In the genomic region with DNA sequence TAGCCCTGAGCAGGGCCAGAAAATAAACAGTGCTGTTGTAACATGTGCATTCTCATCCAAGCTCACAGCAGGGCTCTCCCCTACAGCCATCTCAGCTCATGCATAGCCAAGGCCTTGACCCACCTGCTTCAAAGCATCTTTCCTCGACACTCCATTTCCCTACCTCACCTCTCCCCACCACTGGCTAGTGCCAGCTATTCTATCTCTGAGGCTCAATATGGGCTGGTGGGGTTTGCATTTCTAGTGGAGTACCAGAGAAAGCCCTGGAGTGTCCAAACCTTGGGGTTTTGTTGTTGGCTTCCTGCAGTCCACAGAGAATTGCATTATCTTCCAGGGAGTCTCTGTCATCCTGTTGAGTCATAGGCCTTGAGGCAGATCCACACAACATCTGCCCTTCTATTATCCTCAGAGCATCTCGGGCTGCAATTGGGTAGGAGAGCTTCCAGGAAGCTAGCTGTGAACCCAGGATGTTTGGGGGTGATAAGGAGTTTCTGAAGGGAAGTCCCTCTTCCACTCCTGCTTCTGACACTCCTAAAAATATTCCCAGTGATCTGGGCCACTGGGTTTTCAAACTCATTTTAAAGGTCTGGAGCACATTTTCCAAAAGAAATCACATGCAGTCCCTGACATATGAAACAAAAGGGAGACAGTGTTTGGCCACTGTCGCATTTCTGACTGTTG, we compare ENCODE assay signal across 1 cellular context.
TF ChIP-seq lines count a peak whose summit lies in the region.

No MANE protein-coding gene starts in this region.

TF ChIP-seq in K562, 482 proteins besides CTCF, POLR2A, EP300 and RAD21 (continued from another document and continues in another):
- TF ChIP-seq MAFK (IDR thresholded peaks at IDR 0.05; ENCODE audit: low read length) (no peak), JUN (IDR thresholded peaks at IDR 0.05; ENCODE audit: borderline replicate concordance, low read depth, low read length) (peak; percentile 90), JUN (CRISPR knock-in tag; IDR thresholded peaks at IDR 0.05; ENCODE audit: borderline replicate concordance) (no peak), KLF10 (CRISPR knock-in tag; IDR thresholded peaks at IDR 0.05) (no peak), U2AF2 (optimal IDR thresholded peaks at IDR 0.05; ENCODE audit: low read depth, low read length) (no peak), SMAD1 (IDR thresholded peaks at IDR 0.05; ENCODE audit: low read depth, low read length, partially characterized antibody) (no peak), ARNT (IDR thresholded peaks at IDR 0.05) (no peak), NEUROD1 (IDR thresholded peaks at IDR 0.05; ENCODE audit: borderline replicate concordance, low read depth, low read length, partially characterized antibody) (no peak), RBM39 (optimal IDR thresholded peaks at IDR 0.05; ENCODE audit: low read depth, low read length) (no peak), EGR1 (conservative IDR thresholded peaks at IDR 0.05) (no peak), BHLHE40 (IDR thresholded peaks at IDR 0.05; ENCODE audit: low read length) (no peak), TFAM (CRISPR knock-in tag; conservative IDR thresholded peaks at IDR 0.05) (no peak), TAF9B (IDR thresholded peaks at IDR 0.05; ENCODE audit: partially characterized antibody) (no peak), HINFP (tag; conservative IDR thresholded peaks at IDR 0.05; ENCODE audit: low read depth) (peak; percentile 42; the same call in 1 of the 2 replicates), YBX1 (IDR thresholded peaks at IDR 0.05) (no peak), NCOA1 (IDR thresholded peaks at IDR 0.05; ENCODE audit: low read depth) (no peak), SNIP1 (IDR thresholded peaks at IDR 0.05; ENCODE audit: low read depth) (no peak), HDAC3 (IDR thresholded peaks at IDR 0.05; ENCODE audit: borderline replicate concordance, partially characterized antibody) (no peak), KDM2B (CRISPR knock-in tag; IDR thresholded peaks at IDR 0.05) (no peak), HOMEZ (CRISPR knock-in tag; IDR thresholded peaks at IDR 0.05) (no peak), KDM4B (IDR thresholded peaks at IDR 0.05; ENCODE audit: borderline replicate concordance in 2 of 2, low read depth in 1 of 2) (no peak), POLR2AphosphoS5 (IDR thresholded peaks at IDR 0.05; ENCODE audit: control insufficient read depth, insufficient read depth, low read depth, low read length) (0 out of 2 replicates have a peak, but pooled peaks have one; percentile 20), ELF1 (tag; IDR thresholded peaks at IDR 0.05) (peak; percentile 73), NCOA6 (IDR thresholded peaks at IDR 0.05) (no peak), ATF1 (CRISPR knock-in tag; IDR thresholded peaks at IDR 0.05) (no peak), ATF1 (tag; IDR thresholded peaks at IDR 0.05) (peak; percentile 33; the same call in 1 of the 2 replicates), TCF3 (CRISPR knock-in tag; IDR thresholded peaks at IDR 0.05) (peak; percentile 26; the same call in 1 of the 2 replicates), ZEB2 (IDR thresholded peaks at IDR 0.05) (peak; percentile 29; the same call in 1 of the 2 replicates), NONO (IDR thresholded peaks at IDR 0.05; ENCODE audit: low read depth in 2 of 2, low read length in 1 of 2) (no peak), ZBTB43 (CRISPR knock-in tag; IDR thresholded peaks at IDR 0.05) (no peak), ZNF655 (CRISPR knock-in tag; IDR thresholded peaks at IDR 0.05) (no peak), KDM1A (IDR thresholded peaks at IDR 0.05) (peak; percentile 7 to 29; a peak in 1 of 4 replicates), KLF6 (CRISPR knock-in tag; IDR thresholded peaks at IDR 0.05; ENCODE audit: borderline replicate concordance) (0 out of 2 replicates have a peak, but pooled peaks have one; percentile 36), MTA2 (IDR thresholded peaks at IDR 0.05; ENCODE audit: low read depth) (no peak), SREBF1 (IDR thresholded peaks at IDR 0.05; ENCODE audit: borderline replicate concordance, low read depth, low read length) (no peak), ZC3H11A (IDR thresholded peaks at IDR 0.05; ENCODE audit: low read depth, low read length) (no peak), NFE2 (IDR thresholded peaks at IDR 0.05; ENCODE audit: low read depth) (peak; percentile 64)
- TF ChIP-seq, protein P1, sequence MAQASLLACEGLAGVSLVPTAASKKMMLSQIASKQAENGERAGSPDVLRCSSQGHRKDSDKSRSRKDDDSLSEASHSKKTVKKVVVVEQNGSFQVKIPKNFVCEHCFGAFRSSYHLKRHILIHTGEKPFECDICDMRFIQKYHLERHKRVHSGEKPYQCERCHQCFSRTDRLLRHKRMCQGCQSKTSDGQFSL (CRISPR knock-in tag; IDR thresholded peaks at IDR 0.05) = no peak
- TF ChIP-seq, protein P1 (tag; IDR thresholded peaks at IDR 0.05) = 0 out of 4 replicates have a peak, but pooled peaks of 1 of the 2 experiments have one; percentile 7
- TF ChIP-seq, protein P2, sequence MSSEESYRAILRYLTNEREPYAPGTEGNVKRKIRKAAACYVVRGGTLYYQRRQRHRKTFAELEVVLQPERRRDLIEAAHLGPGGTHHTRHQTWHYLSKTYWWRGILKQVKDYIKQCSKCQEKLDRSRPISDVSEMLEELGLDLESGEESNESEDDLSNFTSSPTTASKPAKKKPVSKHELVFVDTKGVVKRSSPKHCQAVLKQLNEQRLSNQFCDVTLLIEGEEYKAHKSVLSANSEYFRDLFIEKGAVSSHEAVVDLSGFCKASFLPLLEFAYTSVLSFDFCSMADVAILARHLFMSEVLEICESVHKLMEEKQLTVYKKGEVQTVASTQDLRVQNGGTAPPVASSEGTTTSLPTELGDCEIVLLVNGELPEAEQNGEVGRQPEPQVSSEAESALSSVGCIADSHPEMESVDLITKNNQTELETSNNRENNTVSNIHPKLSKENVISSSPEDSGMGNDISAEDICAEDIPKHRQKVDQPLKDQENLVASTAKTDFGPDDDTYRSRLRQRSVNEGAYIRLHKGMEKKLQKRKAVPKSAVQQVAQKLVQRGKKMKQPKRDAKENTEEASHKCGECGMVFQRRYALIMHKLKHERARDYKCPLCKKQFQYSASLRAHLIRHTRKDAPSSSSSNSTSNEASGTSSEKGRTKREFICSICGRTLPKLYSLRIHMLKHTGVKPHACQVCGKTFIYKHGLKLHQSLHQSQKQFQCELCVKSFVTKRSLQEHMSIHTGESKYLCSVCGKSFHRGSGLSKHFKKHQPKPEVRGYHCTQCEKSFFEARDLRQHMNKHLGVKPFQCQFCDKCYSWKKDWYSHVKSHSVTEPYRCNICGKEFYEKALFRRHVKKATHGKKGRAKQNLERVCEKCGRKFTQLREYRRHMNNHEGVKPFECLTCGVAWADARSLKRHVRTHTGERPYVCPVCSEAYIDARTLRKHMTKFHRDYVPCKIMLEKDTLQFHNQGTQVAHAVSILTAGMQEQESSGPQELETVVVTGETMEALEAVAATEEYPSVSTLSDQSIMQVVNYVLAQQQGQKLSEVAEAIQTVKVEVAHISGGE (CRISPR knock-in tag; IDR thresholded peaks at IDR 0.05) = no peak
- TF ChIP-seq, protein P3, sequence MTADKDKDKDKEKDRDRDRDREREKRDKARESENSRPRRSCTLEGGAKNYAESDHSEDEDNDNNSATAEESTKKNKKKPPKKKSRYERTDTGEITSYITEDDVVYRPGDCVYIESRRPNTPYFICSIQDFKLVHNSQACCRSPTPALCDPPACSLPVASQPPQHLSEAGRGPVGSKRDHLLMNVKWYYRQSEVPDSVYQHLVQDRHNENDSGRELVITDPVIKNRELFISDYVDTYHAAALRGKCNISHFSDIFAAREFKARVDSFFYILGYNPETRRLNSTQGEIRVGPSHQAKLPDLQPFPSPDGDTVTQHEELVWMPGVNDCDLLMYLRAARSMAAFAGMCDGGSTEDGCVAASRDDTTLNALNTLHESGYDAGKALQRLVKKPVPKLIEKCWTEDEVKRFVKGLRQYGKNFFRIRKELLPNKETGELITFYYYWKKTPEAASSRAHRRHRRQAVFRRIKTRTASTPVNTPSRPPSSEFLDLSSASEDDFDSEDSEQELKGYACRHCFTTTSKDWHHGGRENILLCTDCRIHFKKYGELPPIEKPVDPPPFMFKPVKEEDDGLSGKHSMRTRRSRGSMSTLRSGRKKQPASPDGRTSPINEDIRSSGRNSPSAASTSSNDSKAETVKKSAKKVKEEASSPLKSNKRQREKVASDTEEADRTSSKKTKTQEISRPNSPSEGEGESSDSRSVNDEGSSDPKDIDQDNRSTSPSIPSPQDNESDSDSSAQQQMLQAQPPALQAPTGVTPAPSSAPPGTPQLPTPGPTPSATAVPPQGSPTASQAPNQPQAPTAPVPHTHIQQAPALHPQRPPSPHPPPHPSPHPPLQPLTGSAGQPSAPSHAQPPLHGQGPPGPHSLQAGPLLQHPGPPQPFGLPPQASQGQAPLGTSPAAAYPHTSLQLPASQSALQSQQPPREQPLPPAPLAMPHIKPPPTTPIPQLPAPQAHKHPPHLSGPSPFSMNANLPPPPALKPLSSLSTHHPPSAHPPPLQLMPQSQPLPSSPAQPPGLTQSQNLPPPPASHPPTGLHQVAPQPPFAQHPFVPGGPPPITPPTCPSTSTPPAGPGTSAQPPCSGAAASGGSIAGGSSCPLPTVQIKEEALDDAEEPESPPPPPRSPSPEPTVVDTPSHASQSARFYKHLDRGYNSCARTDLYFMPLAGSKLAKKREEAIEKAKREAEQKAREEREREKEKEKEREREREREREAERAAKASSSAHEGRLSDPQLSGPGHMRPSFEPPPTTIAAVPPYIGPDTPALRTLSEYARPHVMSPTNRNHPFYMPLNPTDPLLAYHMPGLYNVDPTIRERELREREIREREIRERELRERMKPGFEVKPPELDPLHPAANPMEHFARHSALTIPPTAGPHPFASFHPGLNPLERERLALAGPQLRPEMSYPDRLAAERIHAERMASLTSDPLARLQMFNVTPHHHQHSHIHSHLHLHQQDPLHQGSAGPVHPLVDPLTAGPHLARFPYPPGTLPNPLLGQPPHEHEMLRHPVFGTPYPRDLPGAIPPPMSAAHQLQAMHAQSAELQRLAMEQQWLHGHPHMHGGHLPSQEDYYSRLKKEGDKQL (CRISPR knock-in tag; IDR thresholded peaks at IDR 0.05; ENCODE audit: borderline replicate concordance) = no peak
- TF ChIP-seq, protein P4, sequence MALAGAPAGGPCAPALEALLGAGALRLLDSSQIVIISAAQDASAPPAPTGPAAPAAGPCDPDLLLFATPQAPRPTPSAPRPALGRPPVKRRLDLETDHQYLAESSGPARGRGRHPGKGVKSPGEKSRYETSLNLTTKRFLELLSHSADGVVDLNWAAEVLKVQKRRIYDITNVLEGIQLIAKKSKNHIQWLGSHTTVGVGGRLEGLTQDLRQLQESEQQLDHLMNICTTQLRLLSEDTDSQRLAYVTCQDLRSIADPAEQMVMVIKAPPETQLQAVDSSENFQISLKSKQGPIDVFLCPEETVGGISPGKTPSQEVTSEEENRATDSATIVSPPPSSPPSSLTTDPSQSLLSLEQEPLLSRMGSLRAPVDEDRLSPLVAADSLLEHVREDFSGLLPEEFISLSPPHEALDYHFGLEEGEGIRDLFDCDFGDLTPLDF (CRISPR knock-in tag; IDR thresholded peaks at IDR 0.05) = no peak
- TF ChIP-seq, protein P5, sequence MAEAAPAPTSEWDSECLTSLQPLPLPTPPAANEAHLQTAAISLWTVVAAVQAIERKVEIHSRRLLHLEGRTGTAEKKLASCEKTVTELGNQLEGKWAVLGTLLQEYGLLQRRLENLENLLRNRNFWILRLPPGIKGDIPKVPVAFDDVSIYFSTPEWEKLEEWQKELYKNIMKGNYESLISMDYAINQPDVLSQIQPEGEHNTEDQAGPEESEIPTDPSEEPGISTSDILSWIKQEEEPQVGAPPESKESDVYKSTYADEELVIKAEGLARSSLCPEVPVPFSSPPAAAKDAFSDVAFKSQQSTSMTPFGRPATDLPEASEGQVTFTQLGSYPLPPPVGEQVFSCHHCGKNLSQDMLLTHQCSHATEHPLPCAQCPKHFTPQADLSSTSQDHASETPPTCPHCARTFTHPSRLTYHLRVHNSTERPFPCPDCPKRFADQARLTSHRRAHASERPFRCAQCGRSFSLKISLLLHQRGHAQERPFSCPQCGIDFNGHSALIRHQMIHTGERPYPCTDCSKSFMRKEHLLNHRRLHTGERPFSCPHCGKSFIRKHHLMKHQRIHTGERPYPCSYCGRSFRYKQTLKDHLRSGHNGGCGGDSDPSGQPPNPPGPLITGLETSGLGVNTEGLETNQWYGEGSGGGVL (CRISPR knock-in tag; IDR thresholded peaks at IDR 0.05) = no peak
